Comparison of ENCODE assay signal across 10 cellular contexts in genomic region chr15:23687143-23687470, GRCh38. TPM values are rescaled to one million over a fixed set of nuclear protein-coding genes. Genes with fewer than 3 reads are reported as not detected.
DNase-seq lines count a peak whose midpoint lies in the region; ATAC-seq and TF ChIP-seq lines count a peak whose summit lies in the region.
"Had no signal": no experiment of that assay in that cellular context is flagged by ENCODE, and none has a peak within 500 bp of the region (broad histone marks: within the 10 kb centered on the region; RNA-seq: fewer than 3 reads in every experiment).

Gene NDN (minus strand): TSS chr15:23687305. CDS start chr15:23687217, 88 bp downstream.

- no peaks in the 10 kb centered on the region for H3K36me3 Mint-ChIP-seq in activated CD4-positive, alpha-beta T cell treated with anti-CD3 and anti-CD28 coated beads for 36 hours (ENCODE audit: low read depth)

- intact Hi-C loops in activated CD4-positive, alpha-beta T cell treated with anti-CD3 and anti-CD28 coated beads for 36 hours (cut with DNase I, micrococcal nuclease): no loop called here

- CTCF ChIA-PET in activated CD4-positive, alpha-beta T cell treated with anti-CD3 and anti-CD28 coated beads for 36 hours (lab: Charles Lee): no interaction called here

- H3K9me3 Mint-ChIP-seq in activated CD4-positive, alpha-beta T cell treated with anti-CD3 and anti-CD28 coated beads for 36 hours (ENCODE audit: low read depth): peaks cover 4% of the 10 kb centered on the region

- no peaks in the 10 kb centered on the region for H3K4me1 Mint-ChIP-seq in activated CD4-positive, alpha-beta T cell treated with anti-CD3 and anti-CD28 coated beads for 36 hours

- peak within 1 kb of the TSS; percentile 71 for H3K4me3 ChIP-seq in coronary artery

- H3K27me3 Mint-ChIP-seq in activated CD4-positive, alpha-beta T cell treated with anti-CD3 and anti-CD28 coated beads for 36 hours: peaks cover 2% of the 10 kb centered on the region

- no peak for TF ChIP-seq CTCF in coronary artery (IDR thresholded peaks at IDR 0.05)
- no peak for TF ChIP-seq CTCF in subcutaneous adipose tissue (IDR thresholded peaks at IDR 0.05; ENCODE audit: low read depth)

- no peak for ATAC-seq in activated CD4-positive, alpha-beta T cell treated with anti-CD3 and anti-CD28 coated beads for 36 hours
- ATAC-seq in left lobe of liver (peak; percentile 39), HG02885 (IDR thresholded peaks at IDR 0.05; ENCODE audit: poor library complexity, unreplicated experiment) (no peak)

- no peak within 1 kb of the TSS for H3K27ac Mint-ChIP-seq in activated CD4-positive, alpha-beta T cell treated with anti-CD3 and anti-CD28 coated beads for 36 hours
- H3K27ac Mint-ChIP-seq: T-helper 1 cell treated with Interleukin-12 subunit alpha and Interleukin-12 subunit beta and Interleukin-4 antibody, amounts not matched to agents 30 μg/mL and 1 μg/mL, for 36 hours had no signal

- POLR2A ChIA-PET in activated CD4-positive, alpha-beta T cell treated with anti-CD3 and anti-CD28 coated beads for 36 hours (lab: Charles Lee): no interaction called here

- H3K4me3 Mint-ChIP-seq in activated CD4-positive, alpha-beta T cell treated with anti-CD3 and anti-CD28 coated beads for 36 hours: no peak within 1 kb of the TSS
- H3K4me3 Mint-ChIP-seq: T-helper 1 cell treated with Interleukin-12 subunit alpha and Interleukin-12 subunit beta and Interleukin-4 antibody, amounts not matched to agents 30 μg/mL and 1 μg/mL, for 36 hours had no signal

- H3K27ac ChIP-seq in coronary artery: peak within 1 kb of the TSS in 1 of 2 donors; percentile 58

- peak; percentile 22 for DNase-seq in activated CD4-positive, alpha-beta T cell treated with anti-CD3 and anti-CD28 coated beads for 36 hours
- no peak for DNase-seq in activated CD4-positive, alpha-beta T cell treated with anti-CD3 and anti-CD28 coated beads for 4 hours
- DNase-seq in coronary artery (ENCODE audit: low spot score): no peak
- no peak for DNase-seq in left lobe of liver (ENCODE audit: low spot score)
- DNase-seq in NCI-H446 treated with DMSO at 0.1 percent for 48 hours (lab: John Stamatoyannopoulos, UW): no peak
- no peak for DNase-seq in NCI-H345 treated with DMSO at 0.1 percent for 48 hours (lab: John Stamatoyannopoulos, UW; ENCODE audit: unreplicated experiment)
- DNase-seq: DND-41 had no signal

RNA-seq across cellular contexts. Expression of gene NDN, which starts in this region (rescaled TPM):
- total RNA-seq in activated CD4-positive, alpha-beta T cell treated with anti-CD3 and anti-CD28 coated beads for 36 hours: 1 to 10 TPM; 1.2 to 1.9 TPM
- total RNA-seq in left lobe of liver (2.9 TPM), subcutaneous adipose tissue (100 to 1,000 TPM in 1 of 4 donors, 10 to 100 TPM in 3; 53.8 to 136 (median 80.8) TPM)

Comparison
In these comparisons a context has a peak if more than half of its experiments do, and no peak if none do; other contexts are left out.
1. RNA of gene NDN (total RNA-seq): 53.8 to 136 TPM in subcutaneous adipose tissue; 2.9 TPM in left lobe of liver (single experiment) and 1.2 to 1.9 TPM in activated CD4-positive, alpha-beta T cell treated with anti-CD3 and anti-CD28 coated beads for 36 hours; every median in the first group is over 10 times any median in the second.